ENCODE assay signal across 23 cellular contexts in the genomic region with DNA sequence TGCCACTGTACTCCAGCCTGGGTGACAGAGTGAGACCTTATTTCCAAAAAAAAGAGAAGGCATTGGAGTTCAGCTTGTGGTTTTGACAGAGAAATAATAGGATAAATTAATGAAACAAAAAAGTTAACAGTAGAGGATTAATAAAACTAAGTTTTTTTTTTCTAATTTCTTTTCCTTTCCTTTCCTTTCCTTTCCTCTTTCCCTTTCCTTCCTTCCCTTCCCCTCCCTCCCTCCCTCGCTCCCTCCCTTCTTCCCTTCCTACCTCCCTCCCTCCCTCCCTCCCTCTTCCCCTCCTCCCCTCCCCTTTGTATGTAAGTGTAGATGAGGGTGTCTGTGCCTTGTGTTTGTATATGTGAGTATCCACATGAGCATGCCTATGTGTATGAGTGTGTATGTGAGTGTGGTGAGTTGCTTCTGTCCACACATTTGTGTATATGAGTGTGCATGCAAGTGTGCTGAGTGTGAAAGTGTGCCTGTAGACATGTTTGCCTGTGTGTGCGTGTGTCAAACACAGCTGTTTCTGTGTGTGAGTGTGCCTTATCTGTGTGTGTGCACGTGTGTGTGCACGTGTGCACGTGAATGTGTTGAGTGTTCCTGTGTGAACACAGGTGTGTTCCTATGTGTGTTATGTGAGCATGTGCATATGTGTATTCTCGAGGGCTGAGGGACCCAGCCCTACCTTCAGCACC. TPM values are rescaled to one million over a fixed set of nuclear protein-coding genes. Genes with fewer than 3 reads are reported as not detected.
A peak's percentile ranks its signal among the peaks of the same experiment; 100 is the strongest.
DNase-seq lines count a peak whose midpoint lies in the region; ATAC-seq, FAIRE-seq and TF ChIP-seq lines count a peak whose summit lies in the region.
"Had no signal": no experiment of that assay in that cellular context is flagged by ENCODE, and none has a peak within 500 bp of the region (broad histone marks: within the 10 kb centered on the region; RNA-seq: fewer than 3 reads in every experiment).

No MANE protein-coding gene starts in this region.

- peaks cover 40 to 46% of the 10 kb centered on the region in 2 experiments for H3K4me1 ChIP-seq in K562 (replicated peaks in 1 of 2; ENCODE audit: control insufficient read depth in 2 of 2, insufficient read depth in 2 of 2, low read length in 2 of 2)

- in situ Hi-C loops in K562 (cut with MboI) = no loop called here

- TF ChIP-seq CTCF in HFFc6 (IDR thresholded peaks at IDR 0.05) = no peak
- TF ChIP-seq CTCF in K562 (IDR thresholded peaks at IDR 0.05 in 2 of 3, conservative IDR thresholded peaks at IDR 0.05 in 1 of 3; ENCODE audit: insufficient read depth in 2 of 3, low read depth in 1 of 3, low read length in 3 of 3) = no peak
- no peak for TF ChIP-seq CTCF in nephron progenitor cell (IDR thresholded peaks at IDR 0.05)
- TF ChIP-seq CTCF in progenitor cell of endocrine pancreas (IDR thresholded peaks at IDR 0.05; ENCODE audit: unreplicated experiment) = no peak

- FAIRE-seq in K562 (lab: Jason Lieb, UNC) = no peak
- FAIRE-seq: urothelium cell line had no signal

- peaks cover 33% of the 10 kb centered on the region for H3K4me1 Mint-ChIP-seq in HFFc6 (ENCODE audit: low read depth)
- H3K4me1 Mint-ChIP-seq in nephron progenitor cell = peaks cover 36% of the 10 kb centered on the region
- no peaks in the 10 kb centered on the region for H3K4me1 Mint-ChIP-seq in progenitor cell of endocrine pancreas (ENCODE audit: low read depth)

- no peaks in the 10 kb centered on the region for H3K9me3 Mint-ChIP-seq in HFFc6
- no peaks in the 10 kb centered on the region for H3K9me3 Mint-ChIP-seq in nephron progenitor cell
- H3K9me3 Mint-ChIP-seq in progenitor cell of endocrine pancreas (ENCODE audit: low read depth) = no peaks in the 10 kb centered on the region
- H3K9me3 Mint-ChIP-seq: activated CD4-positive, alpha-beta T cell treated with anti-CD3 and anti-CD28 coated beads, Interleukin-2, amount 10 ng/mL, durations not matched to agents 7 days and 5 days; activated naive CD8-positive, alpha-beta T cell treated with anti-CD3 and anti-CD28 coated beads for 36 hours; activated T-helper 17 cell treated with anti-CD3 and anti-CD28 coated beads, Interleukin-2, amount 50 U/mL, for 72 hours had no signal

- H3K9ac ChIP-seq in K562 (ENCODE audit: insufficient read depth in 1 of 2, low read depth in 2 of 2, low read length in 2 of 2) = peak overlapping the region; percentile 43 to 68
- H3K9ac ChIP-seq: GM23248 had no signal

- ATAC-seq in K562 (no peak), GM18519 (IDR thresholded peaks at IDR 0.05; ENCODE audit: low FRiP score, unreplicated experiment) (no peak)
- ATAC-seq: activated T-helper 17 cell treated with anti-CD3 and anti-CD28 coated beads, Interleukin-2, amount 50 U/mL, for 72 hours; psoas muscle had no signal

- H2AFZ ChIP-seq in K562 (ENCODE audit: low read depth, low read length) = peak overlapping the region; percentile 9; the same call in 1 of the 2 replicates
- H2AFZ ChIP-seq: GM23248 had no signal

- H3K27ac Mint-ChIP-seq in HFFc6 (peak overlapping the region; percentile 60), nephron progenitor cell (peak overlapping the region; percentile 88), progenitor cell of endocrine pancreas (no peak overlapping the region)
- H3K27ac Mint-ChIP-seq: activated CD4-positive, alpha-beta T cell treated with anti-CD3 and anti-CD28 coated beads, Interleukin-2, amount 10 ng/mL, durations not matched to agents 7 days and 5 days; activated naive CD8-positive, alpha-beta T cell treated with anti-CD3 and anti-CD28 coated beads for 36 hours; activated T-helper 17 cell treated with anti-CD3 and anti-CD28 coated beads, Interleukin-2, amount 50 U/mL, for 72 hours had no signal

- no peaks in the 10 kb centered on the region; a peak in 1 of 5 replicates for H3K27me3 ChIP-seq in K562 (ENCODE audit: control insufficient read depth in 2 of 2, insufficient read depth in 2 of 2, low read length in 2 of 2)

- no peaks in the 10 kb centered on the region for H3K9me1 ChIP-seq in K562 (ENCODE audit: control insufficient read depth, insufficient read depth, low read length)

- peak overlapping the region; percentile 93 for H3K27ac ChIP-seq in K562 (ENCODE audit: extremely low read depth, low read depth, low read length)
- H3K27ac ChIP-seq: left ventricle myocardium inferior, psoas muscle had no signal

- POLR2A ChIA-PET in K562 (lab: Yijun Ruan, JAX) = interaction anchor here (0.6 to 0.7 kb wide), 2 partner anchors 26 to 64 kb away, joined by 3 to 6 read pairs; no protein-coding TSS in a partner anchor

- no peak for DNase-seq in HFFc6
- DNase-seq in K562 (ENCODE audit: extremely low read depth in 1 of 4, low spot score in 3 of 4) = peak in 1 of 4 experiments; percentile 35
- no peak for DNase-seq in nephron progenitor cell
- no peak for DNase-seq in progenitor cell of endocrine pancreas (ENCODE audit: low spot score, unreplicated experiment)
- DNase-seq in SK-N-DZ (ENCODE audit: low spot score) = no peak
- DNase-seq: activated CD4-positive, alpha-beta T cell treated with anti-CD3 and anti-CD28 coated beads, Interleukin-2, amount 10 ng/mL, durations not matched to agents 7 days and 5 days; activated CD8-positive, alpha-beta memory T cell treated with anti-CD3 and anti-CD28 coated beads, Interleukin-2, amount 50 U/mL, for 4 hours; activated naive CD8-positive, alpha-beta T cell treated with anti-CD3 and anti-CD28 coated beads for 36 hours; C1 segment of cervical spinal cord; cerebellar nuclear complex; erythroblast; foreskin melanocyte; hippocampal formation; left ventricle myocardium inferior; NCI-H1105; NCI-H2081; NCI-H446; psoas muscle; T-helper 2 cell had no signal

- peaks cover 15% of the 10 kb centered on the region; the same call in 2 of the 3 replicates for H3K79me2 ChIP-seq in K562 (ENCODE audit: control insufficient read depth, insufficient read depth, low read length)

- H3K4me3 Mint-ChIP-seq in HFFc6 (peak overlapping the region; percentile 20; the same call in 1 of the 2 replicates), nephron progenitor cell (no peak overlapping the region), progenitor cell of endocrine pancreas (ENCODE audit: low read depth) (no peak overlapping the region)
- H3K4me3 Mint-ChIP-seq: activated CD4-positive, alpha-beta T cell treated with anti-CD3 and anti-CD28 coated beads, Interleukin-2, amount 10 ng/mL, durations not matched to agents 7 days and 5 days; activated naive CD8-positive, alpha-beta T cell treated with anti-CD3 and anti-CD28 coated beads for 36 hours; activated T-helper 17 cell treated with anti-CD3 and anti-CD28 coated beads, Interleukin-2, amount 50 U/mL, for 72 hours had no signal

- H4K20me1 ChIP-seq in K562 (replicated peaks; ENCODE audit: control insufficient read depth, insufficient read depth, low read length) = no peaks in the 10 kb centered on the region

- no TSS peak for BruUV-seq in K562 (replicated peaks; lab: Mats Ljungman, UMichigan)

- H3K4me3 ChIP-seq in K562 = no peak overlapping the region
- H3K4me3 ChIP-seq: GM23248, left ventricle myocardium inferior, psoas muscle had no signal

- intact Hi-C loops in K562 (cut with micrococcal nuclease) = no loop called here

- peaks cover 27% of the 10 kb centered on the region for H3K36me3 ChIP-seq in K562 (ENCODE audit: control insufficient read depth, insufficient read depth, low read length)

- TF ChIP-seq POLR2A in K562 (conservative IDR thresholded peaks at IDR 0.05) = no peak

- TF ChIP-seq EP300 in K562 (IDR thresholded peaks at IDR 0.05; ENCODE audit: low read length) = no peak

- TF ChIP-seq RAD21 in K562 (CRISPR knock-in tag; conservative IDR thresholded peaks at IDR 0.05 in 1 of 2, IDR thresholded peaks at IDR 0.05 in 1 of 2) = no peak

- H3K4me2 ChIP-seq in K562 (ENCODE audit: insufficient read depth, low read length) = peak overlapping the region; percentile 79

- H3K27me3 Mint-ChIP-seq in HFFc6 (ENCODE audit: insufficient read depth) = no peaks in the 10 kb centered on the region; the same call in 1 of the 2 replicates
- H3K27me3 Mint-ChIP-seq in nephron progenitor cell (ENCODE audit: low read depth, poor library complexity) = peaks cover 5% of the 10 kb centered on the region
- no peaks in the 10 kb centered on the region for H3K27me3 Mint-ChIP-seq in progenitor cell of endocrine pancreas
- H3K27me3 Mint-ChIP-seq: activated CD4-positive, alpha-beta T cell treated with anti-CD3 and anti-CD28 coated beads, Interleukin-2, amount 10 ng/mL, durations not matched to agents 7 days and 5 days; activated naive CD8-positive, alpha-beta T cell treated with anti-CD3 and anti-CD28 coated beads for 36 hours; activated T-helper 17 cell treated with anti-CD3 and anti-CD28 coated beads, Interleukin-2, amount 50 U/mL, for 72 hours had no signal

- 58% methylated on average over 5 of the region's 6 CpGs for WGBS in K562 (ENCODE audit: insufficient coverage, low coverage, missing lambda C conversion rate)

- peaks cover 2% of the 10 kb centered on the region; the same call in 1 of the 2 replicates for H3K9me3 ChIP-seq in K562 (replicated peaks; ENCODE audit: control insufficient read depth, insufficient read depth, low read depth, low read length)
- H3K9me3 ChIP-seq: left ventricle myocardium inferior, psoas muscle had no signal

- CTCF ChIA-PET in K562 (lab: Yijun Ruan, JAX; ENCODE audit: low intra/inter-chr PET ratio) = no interaction called here

- peaks cover 9% of the 10 kb centered on the region for H3K36me3 Mint-ChIP-seq in HFFc6 (ENCODE audit: low read depth)
- H3K36me3 Mint-ChIP-seq in nephron progenitor cell (ENCODE audit: low read depth) = peaks cover 17% of the 10 kb centered on the region
- H3K36me3 Mint-ChIP-seq in progenitor cell of endocrine pancreas (ENCODE audit: insufficient read depth) = peaks cover 11% of the 10 kb centered on the region

RNA-seq across cellular contexts. Expression of a gene that starts 12.5 kb away (rescaled TPM):
- total RNA-seq in HFFc6 (2021; fragmentation: NEBNext Ultra II Directional; extraction: Animal tissue kit (Norgen Biotek cat#: 25700)) = 10 to 100 TPM in 3 of 6 experiments, 1 to 10 TPM in 3; 8.3 to 12.4 (median 9.3) TPM
- total RNA-seq in K562 (2011; cell fraction: chromatin; rRNA removed; ENCODE audit: low replicate concordance) = 118 and 203 TPM in 2 replicates
- total RNA-seq in K562 (2011; cell fraction: nucleolus; rRNA removed) = 122 and 125 TPM in 2 replicates
- 136 and 199 TPM in 2 replicates for total RNA-seq in K562 (2011; cell fraction: nucleoplasm; rRNA removed)
- total RNA-seq in K562 (2014; rRNA removed) (11.5 and 13.3 TPM in 2 replicates), K562 (2014; rRNA removed; fragmentation: Illumina TruSeq; extraction: Trizol) (5.7 and 6.5 TPM in 2 replicates), K562 (2015; rRNA removed; fragmentation: Illumina TruSeq; extraction: Trizol) (7.2 and 8.3 TPM in 2 replicates), K562 (2021) (18.8 and 19.8 TPM in 2 replicates), progenitor cell of endocrine pancreas (70.9 and 71.3 TPM in 2 replicates)
- polyA plus RNA-seq in K562 (2011; rRNA removed) (17.0 and 25.4 TPM in 2 replicates), K562 (2014; fragmentation: Illumina TruSeq; extraction: Trizol) (13.4 and 15.1 TPM in 2 replicates), K562 (2014; fragmentation: Nextera tagmentation; extraction: Ambion mirVana) (1 to 10 TPM in 1 of 2 experiments, under 1 TPM in 1; 0.31 to 1.6 TPM), K562 (2014; rRNA removed) (28.2 and 29.3 TPM in 2 replicates)
- 15.8 and 20.8 TPM in 2 replicates for polyA plus RNA-seq in K562 (2011; cell fraction: cytosol; rRNA removed)
- polyA plus RNA-seq in K562 (2011; cell fraction: nucleus; rRNA removed) = 140 and 224 TPM in 2 replicates
- 14.1 and 31.8 TPM in 2 replicates for polyA plus RNA-seq in K562 (2012)
- polyA minus RNA-seq in K562 (2011; rRNA and poly(A)+ RNA removed) = 7.8 and 8.5 TPM in 2 replicates
- polyA minus RNA-seq in K562 (2011; cell fraction: cytosol; rRNA and poly(A)+ RNA removed) = 5.7 and 10.1 TPM in 2 replicates
- 27.2 and 29.3 TPM in 2 replicates for polyA minus RNA-seq in K562 (2011; cell fraction: nucleus; rRNA and poly(A)+ RNA removed)
- 12.0 and 14.7 TPM in 2 replicates for polyA plus RNA-seq in SK-N-DZ (2014; cell fraction: cytosol; rRNA removed)
- 72.1 and 102 TPM in 2 replicates for polyA plus RNA-seq in SK-N-DZ (2014; cell fraction: nucleus; rRNA removed)

RNA-seq across cellular contexts. Expression of a gene that starts 27.2 kb away (rescaled TPM):
- 100 to 1,000 TPM in 5 of 6 experiments, 10 to 100 TPM in 1; 91.5 to 114 (median 106) TPM for total RNA-seq in HFFc6 (2021; fragmentation: NEBNext Ultra II Directional; extraction: Animal tissue kit (Norgen Biotek cat#: 25700))
- total RNA-seq in K562 (2011; cell fraction: chromatin; rRNA removed; ENCODE audit: low replicate concordance) = 47.2 and 87.3 TPM in 2 replicates
- 77.7 and 87.6 TPM in 2 replicates for total RNA-seq in K562 (2011; cell fraction: nucleolus; rRNA removed)
- total RNA-seq in K562 (2011; cell fraction: nucleoplasm; rRNA removed) = 51.2 and 56.4 TPM in 2 replicates
- 101 and 139 TPM in 2 replicates for total RNA-seq in K562 (2014; rRNA removed)
- total RNA-seq in K562 (2014; rRNA removed; fragmentation: Illumina TruSeq; extraction: Trizol) = 79.2 and 81.1 TPM in 2 replicates
- total RNA-seq in K562 (2015; rRNA removed; fragmentation: Illumina TruSeq; extraction: Trizol) = 85.7 and 86.5 TPM in 2 replicates
- total RNA-seq in K562 (2021) = 127 and 131 TPM in 2 replicates
- 92.0 and 117 TPM in 2 replicates for polyA plus RNA-seq in K562 (2011; rRNA removed)
- 81.3 and 96.5 TPM in 2 replicates for polyA plus RNA-seq in K562 (2011; cell fraction: cytosol; rRNA removed)
- 119 and 126 TPM in 2 replicates for polyA plus RNA-seq in K562 (2011; cell fraction: nucleus; rRNA removed)
- 112 and 160 TPM in 2 replicates for polyA plus RNA-seq in K562 (2012)
- 137 and 163 TPM in 2 replicates for polyA plus RNA-seq in K562 (2014; fragmentation: Illumina TruSeq; extraction: Trizol)
- 1 to 10 TPM in 1 of 2 experiments, under 1 TPM in 1; 0.92 to 1.5 TPM for polyA plus RNA-seq in K562 (2014; fragmentation: Nextera tagmentation; extraction: Ambion mirVana)
- 84.8 and 96.4 TPM in 2 replicates for polyA plus RNA-seq in K562 (2014; rRNA removed)
- 69.1 and 92.2 TPM in 2 replicates for polyA minus RNA-seq in K562 (2011; rRNA and poly(A)+ RNA removed)
- 57.2 and 68.0 TPM in 2 replicates for polyA minus RNA-seq in K562 (2011; cell fraction: cytosol; rRNA and poly(A)+ RNA removed)
- polyA minus RNA-seq in K562 (2011; cell fraction: nucleus; rRNA and poly(A)+ RNA removed) = 15.5 and 29.4 TPM in 2 replicates
- total RNA-seq in progenitor cell of endocrine pancreas = 73.0 and 80.4 TPM in 2 replicates
- 63.0 and 69.2 TPM in 2 replicates for polyA plus RNA-seq in SK-N-DZ (2014; cell fraction: cytosol; rRNA removed)
- polyA plus RNA-seq in SK-N-DZ (2014; cell fraction: nucleus; rRNA removed) = 59.7 and 69.5 TPM in 2 replicates

RNA-seq across cellular contexts. Expression of a gene that starts 30.7 kb away (rescaled TPM):
- 100 to 1,000 TPM; 100 to 126 (median 120) TPM for total RNA-seq in HFFc6 (2021; fragmentation: NEBNext Ultra II Directional; extraction: Animal tissue kit (Norgen Biotek cat#: 25700))
- 34.9 and 55.0 TPM in 2 replicates for total RNA-seq in K562 (2011; cell fraction: chromatin; rRNA removed; ENCODE audit: low replicate concordance)
- total RNA-seq in K562 (2011; cell fraction: nucleolus; rRNA removed) = 42.5 and 47.5 TPM in 2 replicates
- total RNA-seq in K562 (2011; cell fraction: nucleoplasm; rRNA removed) = 36.2 and 43.3 TPM in 2 replicates
- total RNA-seq in K562 (2014; rRNA removed) (127 and 142 TPM in 2 replicates), K562 (2014; rRNA removed; fragmentation: Illumina TruSeq; extraction: Trizol) (49.3 and 58.4 TPM in 2 replicates), K562 (2015; rRNA removed; fragmentation: Illumina TruSeq; extraction: Trizol) (86.9 and 87.2 TPM in 2 replicates), K562 (2021) (88.4 and 89.8 TPM in 2 replicates), progenitor cell of endocrine pancreas (72.2 and 81.5 TPM in 2 replicates)
- polyA plus RNA-seq in K562 (2011; rRNA removed) (81.7 and 86.7 TPM in 2 replicates), K562 (2014; fragmentation: Illumina TruSeq; extraction: Trizol) (110 and 112 TPM in 2 replicates), K562 (2014; fragmentation: Nextera tagmentation; extraction: Ambion mirVana) (10 to 100 TPM; 57.6 to 71.1 TPM), K562 (2014; rRNA removed) (154 and 159 TPM in 2 replicates)
- polyA plus RNA-seq in K562 (2011; cell fraction: cytosol; rRNA removed) = 111 and 116 TPM in 2 replicates
- polyA plus RNA-seq in K562 (2011; cell fraction: nucleus; rRNA removed) = 72.3 and 77.4 TPM in 2 replicates
- polyA plus RNA-seq in K562 (2012) = 122 and 150 TPM in 2 replicates
- polyA minus RNA-seq in K562 (2011; rRNA and poly(A)+ RNA removed) = 162 and 173 TPM in 2 replicates
- polyA minus RNA-seq in K562 (2011; cell fraction: cytosol; rRNA and poly(A)+ RNA removed) = 59.5 and 70.2 TPM in 2 replicates
- polyA minus RNA-seq in K562 (2011; cell fraction: nucleus; rRNA and poly(A)+ RNA removed) = 15.3 and 24.0 TPM in 2 replicates
- polyA plus RNA-seq in SK-N-DZ (2014; cell fraction: cytosol; rRNA removed) = 85.0 and 86.3 TPM in 2 replicates
- 46.1 and 47.8 TPM in 2 replicates for polyA plus RNA-seq in SK-N-DZ (2014; cell fraction: nucleus; rRNA removed)

RNA-seq across cellular contexts. Expression of a gene that starts 41.7 kb away (rescaled TPM):
- total RNA-seq in HFFc6 (2021; fragmentation: NEBNext Ultra II Directional; extraction: Animal tissue kit (Norgen Biotek cat#: 25700)) = 100 to 1,000 TPM; 376 to 529 (median 445) TPM
- total RNA-seq in K562 (2011; cell fraction: chromatin; rRNA removed; ENCODE audit: low replicate concordance) = 526 and 1,695 TPM in 2 replicates
- total RNA-seq in K562 (2011; cell fraction: nucleolus; rRNA removed) = 1,048 and 1,300 TPM in 2 replicates
- 609 and 709 TPM in 2 replicates for total RNA-seq in K562 (2011; cell fraction: nucleoplasm; rRNA removed)
- total RNA-seq in K562 (2014; rRNA removed) (779 and 1,386 TPM in 2 replicates), K562 (2014; rRNA removed; fragmentation: Illumina TruSeq; extraction: Trizol) (358 and 467 TPM in 2 replicates), K562 (2015; rRNA removed; fragmentation: Illumina TruSeq; extraction: Trizol) (523 and 570 TPM in 2 replicates), K562 (2021) (752 and 797 TPM in 2 replicates), progenitor cell of endocrine pancreas (699 and 731 TPM in 2 replicates)
- polyA plus RNA-seq in K562 (2011; rRNA removed) (434 and 1,024 TPM in 2 replicates), K562 (2014; fragmentation: Illumina TruSeq; extraction: Trizol) (640 and 764 TPM in 2 replicates), K562 (2014; fragmentation: Nextera tagmentation; extraction: Ambion mirVana) (10 to 100 TPM; 12.1 to 29.3 TPM), K562 (2014; rRNA removed) (490 and 541 TPM in 2 replicates)
- 553 and 1,059 TPM in 2 replicates for polyA plus RNA-seq in K562 (2011; cell fraction: cytosol; rRNA removed)
- polyA plus RNA-seq in K562 (2011; cell fraction: nucleus; rRNA removed) = 1,513 and 2,015 TPM in 2 replicates
- polyA plus RNA-seq in K562 (2012) = 1,261 and 1,407 TPM in 2 replicates
- 826 and 1,247 TPM in 2 replicates for polyA minus RNA-seq in K562 (2011; rRNA and poly(A)+ RNA removed)
- polyA minus RNA-seq in K562 (2011; cell fraction: cytosol; rRNA and poly(A)+ RNA removed) = 1,076 and 1,289 TPM in 2 replicates
- 406 and 505 TPM in 2 replicates for polyA minus RNA-seq in K562 (2011; cell fraction: nucleus; rRNA and poly(A)+ RNA removed)
- 375 and 400 TPM in 2 replicates for polyA plus RNA-seq in SK-N-DZ (2014; cell fraction: cytosol; rRNA removed)
- 509 and 535 TPM in 2 replicates for polyA plus RNA-seq in SK-N-DZ (2014; cell fraction: nucleus; rRNA removed)
